In the genomic region with DNA sequence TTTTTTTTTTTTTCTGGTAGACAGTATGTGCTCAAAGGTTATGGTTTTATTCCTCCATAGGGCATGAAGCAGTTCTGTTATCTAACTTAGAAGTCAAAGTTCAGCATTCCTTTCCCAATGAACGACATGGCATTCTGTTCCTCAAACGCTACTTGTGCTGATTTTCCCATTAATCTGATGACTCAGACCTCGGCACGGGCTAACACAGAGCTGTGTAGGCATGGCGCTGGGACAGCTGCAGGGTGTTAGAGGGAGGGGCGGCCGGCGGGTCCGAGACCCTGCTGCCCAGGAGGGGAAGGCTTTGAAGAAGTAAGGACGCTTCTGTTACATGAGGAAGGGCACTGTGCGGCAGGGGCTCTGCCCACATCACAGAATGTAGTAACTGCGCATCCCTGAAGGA, we compare ENCODE assay signal across 20 cellular contexts.
"Had no signal": no experiment of that assay in that cellular context is flagged by ENCODE, and none has a peak within 500 bp of the region (broad histone marks: within the 10 kb centered on the region; RNA-seq: fewer than 3 reads in every experiment).

No MANE protein-coding gene starts in this region.

- H3K27ac ChIP-seq: ascending aorta, epithelial cell of prostate, left ventricle myocardium inferior, sigmoid colon, VCaP had no signal

- H3K4me3 ChIP-seq: ascending aorta, left ventricle myocardium inferior, sigmoid colon had no signal

- DNase-seq: activated CD4-positive, CD25-positive, alpha-beta regulatory T cell treated with anti-CD3 and anti-CD28 coated beads, Interleukin-2, amount 50 U/mL, for 72 hours; activated CD8-positive, alpha-beta memory T cell treated with anti-CD3 and anti-CD28 coated beads for 24 hours; activated CD8-positive, alpha-beta memory T cell treated with anti-CD3 and anti-CD28 coated beads, Interleukin-2, amount 50 U/mL, for 48 hours; activated effector memory CD4-positive, alpha-beta T cell treated with anti-CD3 and anti-CD28 coated beads, Interleukin-2, amount 50 U/mL, for 16 hours; activated naive CD4-positive, alpha-beta T cell treated with anti-CD3 and anti-CD28 coated beads, Interleukin-2, amount 50 U/mL, for 16 hours; activated T-cell treated with anti-CD3 and anti-CD28 coated beads, Interleukin-2, amount 50 U/mL, for 48 hours; cortex of kidney; effector memory CD8-positive, alpha-beta T cell; foreskin fibroblast; glutamatergic neuron; kidney; left ventricle myocardium inferior; mammary epithelial cell; naive B cell; sigmoid colon; stimulated activated naive B cell treated with anti-CD40 and anti-IgM and Interleukin-4, amounts not matched to agents 10 μg/mL and 1 μg/mL and 100 μg/mL, for 72 hours; T-helper 2 cell had no signal

- H3K4me1 ChIP-seq: ascending aorta, sigmoid colon had no signal

- H3K36me3 ChIP-seq: ascending aorta, sigmoid colon had no signal

- ATAC-seq: effector memory CD8-positive, alpha-beta T cell; stimulated activated naive B cell treated with anti-CD40 and anti-IgM and Interleukin-4, amounts not matched to agents 10 μg/mL and 1 μg/mL and 100 μg/mL, for 72 hours had no signal

- H3K27me3 ChIP-seq: ascending aorta, sigmoid colon had no signal
